ENCODE assay signal across 8 cellular contexts in genomic region chr11:65504671-65505433, GRCh38. TPM values are rescaled to one million over a fixed set of nuclear protein-coding genes. Genes with fewer than 3 reads are reported as not detected.
A peak's percentile ranks its signal among the peaks of the same experiment; 100 is the strongest.
DNase-seq lines count a peak whose midpoint lies in the region; TF ChIP-seq lines count a peak whose summit lies in the region.

No MANE protein-coding gene starts in this region.

- H2AFZ ChIP-seq in parathyroid adenoma, result no peak overlapping the region

- peaks cover 62% of the 10 kb centered on the region for H3K79me2 ChIP-seq in parathyroid adenoma

- peak overlapping the region; percentile 95 for H3K4me2 ChIP-seq in parathyroid adenoma (ENCODE audit: low read length)

- 2 to 6% methylated on average over 7 of the region's 7 CpGs for WGBS in esophagus, 2 donors

- DNase-seq in OCI-M1 (lab: John Stamatoyannopoulos, UW) (peak; percentile 72), AML-193 (lab: John Stamatoyannopoulos, UW) (no peak), hepatic stellate cell (ENCODE audit: low spot score) (no peak), NCI-H128 (lab: John Stamatoyannopoulos, UW; ENCODE audit: unreplicated experiment) (no peak)
- no peak for DNase-seq in activated naive CD4-positive, alpha-beta T cell treated with anti-CD3 and anti-CD28 coated beads, Interleukin-2, amount 50 U/mL, for 16 hours

- H3K4me1 ChIP-seq in ES-I3 (ENCODE audit: insufficient read depth, low read length) (peaks cover 8% of the 10 kb centered on the region), esophagus (ENCODE audit: control insufficient read depth in 2 of 2, insufficient read depth in 2 of 2, low read length in 1 of 2) (peaks cover 0 to 5% of the 10 kb centered on the region in 2 donors), parathyroid adenoma (peaks cover 7% of the 10 kb centered on the region)

- H3K36me3 ChIP-seq in ES-I3 (ENCODE audit: insufficient read depth, low read length) (peaks cover 60% of the 10 kb centered on the region), esophagus (ENCODE audit: control insufficient read depth in 2 of 2, insufficient read depth in 2 of 2, low read length in 1 of 2) (peaks cover 3 to 15% of the 10 kb centered on the region in 2 donors), parathyroid adenoma (ENCODE audit: control insufficient read depth, insufficient read depth, low read length) (peaks cover 46% of the 10 kb centered on the region)

- no peak for TF ChIP-seq CTCF in parathyroid adenoma (IDR thresholded peaks at IDR 0.05)

- H3K9me3 ChIP-seq in ES-I3 (ENCODE audit: control insufficient read depth, insufficient read depth, low read length), result no peaks in the 10 kb centered on the region; the same call in 1 of the 2 replicates
- no peaks in the 10 kb centered on the region for H3K9me3 ChIP-seq in esophagus (ENCODE audit: control insufficient read depth in 2 of 2, insufficient read depth in 1 of 2, low read depth in 1 of 2, low read length in 1 of 2)
- H3K9me3 ChIP-seq in parathyroid adenoma (ENCODE audit: control insufficient read depth, low read length), result no peaks in the 10 kb centered on the region

- H3K27me3 ChIP-seq in esophagus (ENCODE audit: control insufficient read depth in 1 of 2, insufficient read depth in 2 of 2, low read length in 2 of 2) (no peaks in the 10 kb centered on the region), parathyroid adenoma (ENCODE audit: control insufficient read depth, insufficient read depth, low read length) (no peaks in the 10 kb centered on the region)

- H3K27ac ChIP-seq in esophagus (ENCODE audit: low read depth in 2 of 2, low read length in 1 of 2) (peak overlapping the region; percentile 79 to 92), parathyroid adenoma (peak overlapping the region; percentile 100)

- H3K4me3 ChIP-seq in esophagus (ENCODE audit: low read depth in 1 of 2, low read length in 2 of 2) (peak overlapping the region; percentile 21 to 99), parathyroid adenoma (ENCODE audit: low read depth, low read length) (peak overlapping the region; percentile 100)

- H3K9ac ChIP-seq in ES-I3 (ENCODE audit: low read depth, low read length), result peak overlapping the region; percentile 100; the same call in 1 of the 2 replicates
- H3K9ac ChIP-seq in parathyroid adenoma, result peak overlapping the region; percentile 99

RNA-seq across cellular contexts. Expression of gene MALAT1, which starts 6.0 kb away (rescaled TPM):
- 1,000 to 10,000 TPM in 1 of 2 donors, 10 to 100 TPM in 1; 94.9 to 1,950 TPM for polyA plus RNA-seq in esophagus

RNA-seq across cellular contexts. Expression of gene SCYL1, which starts 20.0 kb away (rescaled TPM):
- 10 to 100 TPM; 41.8 to 52.4 TPM for polyA plus RNA-seq in esophagus

RNA-seq across cellular contexts. Expression of gene LTBP3, which starts 53.3 kb away (rescaled TPM):
- polyA plus RNA-seq in esophagus, result 10 to 100 TPM; 32.8 to 36.4 TPM
